Comparison of ENCODE assay signal across 30 cellular contexts in the genomic region with DNA sequence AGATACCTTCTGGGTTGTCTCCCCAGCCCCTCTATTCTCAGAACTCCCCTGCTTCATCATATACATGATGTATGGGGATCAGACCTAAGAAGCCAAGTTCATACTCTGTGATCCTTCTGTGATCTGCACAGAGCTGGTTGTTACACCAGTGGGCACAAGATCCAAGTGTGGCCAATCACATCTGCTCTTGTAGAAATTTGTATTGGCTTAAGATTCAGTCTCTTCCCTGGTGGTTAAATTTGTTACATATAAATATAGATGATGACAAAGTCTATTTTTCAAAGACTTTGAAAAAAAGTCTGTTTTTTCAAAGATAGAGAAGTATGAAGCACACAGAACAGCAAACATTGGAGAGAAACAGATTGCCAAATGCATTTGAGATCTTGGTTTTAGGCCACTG.
"Had no signal": no experiment of that assay in that cellular context is flagged by ENCODE, and none has a peak within 500 bp of the region (broad histone marks: within the 10 kb centered on the region; RNA-seq: fewer than 3 reads in every experiment).

No MANE protein-coding gene starts in this region.

- H3K4me3 ChIP-seq: breast epithelium, cardiac muscle cell, colonic mucosa, dorsolateral prefrontal cortex, gastrocnemius medialis had no signal

- H3K4me1 ChIP-seq: breast epithelium, colonic mucosa, foreskin keratinocyte had no signal

- H3K36me3 ChIP-seq: breast epithelium, cardiac muscle cell, colonic mucosa, gastrocnemius medialis, WERI-Rb-1 had no signal

- ATAC-seq: activated CD4-positive, CD25-positive, alpha-beta regulatory T cell treated with anti-CD3 and anti-CD28 coated beads, Interleukin-2, amount 50 U/mL, for 24 hours; activated CD8-positive, alpha-beta T cell treated with anti-CD3 and anti-CD28 coated beads for 36 hours; activated T-cell treated with anti-CD3 and anti-CD28 coated beads, Interleukin-2, amount 50 U/mL, for 4 hours; activated T-helper 17 cell treated with anti-CD3 and anti-CD28 coated beads, Interleukin-2, amount 50 U/mL, for 72 hours; esophagus mucosa; foreskin keratinocyte; gastrocnemius medialis; T-helper 17 cell had no signal

- H3K27me3 ChIP-seq: breast epithelium, colonic mucosa, foreskin keratinocyte, gastrocnemius medialis had no signal

- DNase-seq: activated B cell treated with CpG ODN at 0.5 μM for 24 hours; activated CD4-positive, alpha-beta T cell treated with anti-CD3 and anti-CD28 coated beads for 48 hours; activated CD4-positive, alpha-beta T cell treated with anti-CD3 and anti-CD28 coated beads, Interleukin-2, amount 50 U/mL, for 1 hour; activated CD4-positive, alpha-beta T cell treated with anti-CD3 and anti-CD28 coated beads, Interleukin-2, amount 50 U/mL, for 48 hours; activated CD8-positive, alpha-beta memory T cell treated with anti-CD3 and anti-CD28 coated beads for 24 hours; activated CD8-positive, alpha-beta T cell treated with anti-CD3 and anti-CD28 coated beads for 36 hours; activated effector memory CD4-positive, alpha-beta T cell treated with Interleukin-2 at 50 U/mL for 16 hours; activated gamma-delta T cell treated with Interleukin-2 at 50 U/mL for 16 hours; activated naive CD4-positive, alpha-beta T cell treated with anti-CD3 and anti-CD28 coated beads, Interleukin-2, amount 50 U/mL, for 16 hours; activated naive CD4-positive, alpha-beta T cell treated with Interleukin-2 at 50 U/mL for 16 hours; activated T-cell treated with anti-CD3 and anti-CD28 coated beads, Interleukin-2, amount 50 U/mL, for 4 hours; amniotic stem cell; anterior cingulate cortex; central memory CD4-positive, alpha-beta T cell; cerebellar nuclear complex; colonic mucosa; dorsolateral prefrontal cortex; effector memory CD4-positive, alpha-beta T cell; endodermal cell; foreskin keratinocyte; gastrocnemius medialis; T-helper 1 cell; T-helper 17 cell; T1000; WERI-Rb-1 had no signal

- H3K9me3 ChIP-seq: colonic mucosa had no signal

- H3K27ac ChIP-seq: breast epithelium, cardiac muscle cell, colonic mucosa, foreskin keratinocyte, gastrocnemius medialis, WERI-Rb-1 had no signal
